25 cellular contexts compared by ENCODE assay signal in the genomic region with DNA sequence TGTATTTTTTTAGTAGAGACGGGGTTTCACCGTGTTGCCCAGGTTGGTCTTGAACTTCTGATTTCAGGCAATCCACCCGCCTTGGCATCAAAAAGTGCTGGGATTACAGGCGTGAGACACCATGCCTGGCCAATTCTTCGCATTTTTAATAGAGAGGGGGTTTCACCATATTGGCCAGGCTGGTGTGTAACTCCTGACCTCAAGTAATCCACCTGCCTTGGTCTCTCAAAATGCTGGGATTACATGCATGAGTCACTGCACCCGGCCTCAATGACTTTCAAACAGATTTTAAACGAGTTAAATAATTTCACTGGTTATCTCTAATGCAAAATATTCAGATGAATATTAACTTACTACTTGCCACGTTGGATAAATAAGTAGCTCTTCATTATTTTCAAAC.
"Had no signal": no experiment of that assay in that cellular context is flagged by ENCODE, and none has a peak within 500 bp of the region (broad histone marks: within the 10 kb centered on the region; RNA-seq: fewer than 3 reads in every experiment).

No MANE protein-coding gene starts in this region.

- H3K36me3 ChIP-seq: stomach, suprapubic skin, thoracic aorta, thyroid gland, tibial artery, tibial nerve, transverse colon, upper lobe of left lung, upper lobe of right lung, uterus, vagina had no signal

- DNase-seq: stimulated activated CD4-positive, alpha-beta T cell treated with anti-CD3 and anti-CD28 coated beads, Interleukin-2, amount 100 ng/mL, for 48 hours; stimulated activated CD4-positive, alpha-beta T cell treated with anti-CD3 and anti-CD28 coated beads, Interleukin-4, amount 100 ng/mL, for 1 hour; stimulated activated CD4-positive, alpha-beta T cell treated with anti-CD3 and anti-CD28 coated beads, Interleukin-4, amount 100 ng/mL, for 24 hours; stimulated activated CD4-positive, alpha-beta T cell treated with anti-CD3 and anti-CD28 coated beads, Interleukin-4, amount 100 ng/mL, for 4 hours; stimulated activated CD8-positive, alpha-beta memory T cell treated with anti-CD3 and anti-CD28 coated beads, Interleukin-4, amount 100 ng/mL, for 48 hours; stimulated activated naive B cell treated with anti-CD40 and anti-IgM and Interleukin-4, amounts not matched to agents 10 μg/mL and 1 μg/mL and 100 μg/mL, for 72 hours; stimulated activated naive CD4-positive, alpha-beta T cell; stimulated activated naive CD4-positive, alpha-beta T cell treated with Interleukin-2 at 50 U/mL for 16 hours; stimulated activated naive CD8-positive, alpha-beta T cell treated with anti-CD3 and anti-CD28 coated beads, Interleukin-15, amount 100 ng/mL, for 72 hours; stimulated activated naive CD8-positive, alpha-beta T cell treated with anti-CD3 and anti-CD28 coated beads, Interleukin-15, Interleukin-2, amounts not matched to agents 100 U/mL and 50 U/mL, for 24 hours; stomach; substantia nigra; testis; thyroid gland; tibial artery; transverse colon; upper lobe of left lung; upper lobe of right lung; uterus had no signal

- H3K27me3 ChIP-seq: stomach, suprapubic skin, testis, thyroid gland, tibial artery, tibial nerve, transverse colon, upper lobe of left lung, upper lobe of right lung, uterus, vagina had no signal

- H3K4me1 ChIP-seq: testis, tibial artery, transverse colon, upper lobe of left lung, upper lobe of right lung, uterus, vagina had no signal

- H3K4me3 ChIP-seq: stomach, suprapubic skin, testis, thoracic aorta, thyroid gland, tibial artery, tibial nerve, transverse colon, upper lobe of left lung, upper lobe of right lung, uterus, vagina had no signal

- H3K9me3 ChIP-seq: stomach, suprapubic skin, testis, thoracic aorta, thyroid gland, tibial artery, tibial nerve, transverse colon, upper lobe of left lung, upper lobe of right lung, uterus, vagina had no signal

- H3K27ac ChIP-seq: stomach, suprapubic skin, testis, thoracic aorta, thyroid gland, tibial artery, tibial nerve, transverse colon, upper lobe of left lung, upper lobe of right lung, uterus, vagina had no signal

- ATAC-seq: stimulated activated effector memory CD8-positive, alpha-beta T cell treated with anti-CD3 and anti-CD28 coated beads, Interleukin-12 subunit alpha, Interleukin-12 subunit beta, amount 100 ng/mL, for 72 hours; stimulated activated memory B cell treated with anti-CD40 and anti-IgM and Interleukin-4, amounts not matched to agents 10 μg/mL and 1 μg/mL and 100 μg/mL, for 72 hours; stimulated activated naive B cell treated with anti-CD40 and anti-IgM and Interleukin-4, amounts not matched to agents 10 μg/mL and 1 μg/mL and 100 μg/mL, for 72 hours; stimulated activated naive CD8-positive, alpha-beta T cell treated with anti-CD3 and anti-CD28 coated beads, Interleukin-15, amount 100 ng/mL, for 72 hours; stimulated activated naive CD8-positive, alpha-beta T cell treated with anti-CD3 and anti-CD28 coated beads, Interleukin-15, Interleukin-2, amounts not matched to agents 100 U/mL and 50 U/mL, for 24 hours; upper lobe of right lung had no signal
